Comparison of ENCODE assay signal across 13 cellular contexts in genomic region chr1:5711956-5712645, GRCh38.
A peak's percentile ranks its signal among the peaks of the same experiment; 100 is the strongest.
DNase-seq lines count a peak whose midpoint lies in the region; ATAC-seq and TF ChIP-seq lines count a peak whose summit lies in the region.
"Had no signal": no experiment of that assay in that cellular context is flagged by ENCODE, and none has a peak within 500 bp of the region (broad histone marks: within the 10 kb centered on the region; RNA-seq: fewer than 3 reads in every experiment).

No MANE protein-coding gene starts in this region.

- H3K4me3 ChIP-seq in left ventricle myocardium inferior (no peak overlapping the region), mesenchymal stem cell (ENCODE audit: insufficient read depth in 1 of 2, low read depth in 1 of 2, low read length in 2 of 2) (peak overlapping the region in 1 of 2 experiments; percentile 3)
- H3K4me3 ChIP-seq: GM23338, K562 had no signal

- no peak overlapping the region for H3K23ac ChIP-seq in mesenchymal stem cell (ENCODE audit: low read length in 2 of 2)

- H3K36me3 ChIP-seq in left ventricle myocardium inferior = no peaks in the 10 kb centered on the region
- H3K36me3 ChIP-seq in mesenchymal stem cell (ENCODE audit: control insufficient read depth in 1 of 2, insufficient read depth in 2 of 2, low read depth in 1 of 2, low read length in 2 of 2) = no peaks in the 10 kb centered on the region

- H4K91ac ChIP-seq in mesenchymal stem cell (ENCODE audit: low read length) = no peak overlapping the region

- peaks cover 94% of the 10 kb centered on the region for H3K27me3 ChIP-seq in left ventricle myocardium inferior (ENCODE audit: low read depth)
- no peaks in the 10 kb centered on the region for H3K27me3 ChIP-seq in mesenchymal stem cell (ENCODE audit: control insufficient read depth in 1 of 2, insufficient read depth in 1 of 2, low read length in 2 of 2)

- no peak overlapping the region for H3K4ac ChIP-seq in mesenchymal stem cell (ENCODE audit: low read depth in 1 of 2, low read length in 2 of 2)

- DNase-seq in cardiac septum (ENCODE audit: low spot score) (peak; percentile 63), left ventricle myocardium inferior (no peak), mesenteric fat pad (ENCODE audit: low spot score) (peak; percentile 81), sciatic nerve (ENCODE audit: low spot score) (peak; percentile 51), mesenchymal stem cell (no peak), CD1c-positive myeloid dendritic cell (ENCODE audit: extremely low spot score) (no peak)
- DNase-seq: CD4-positive, alpha-beta T cell; DMS79; H7 had no signal

- no peak overlapping the region for H3K9ac ChIP-seq in mesenchymal stem cell (ENCODE audit: low read length)

- no peak overlapping the region for H3K14ac ChIP-seq in mesenchymal stem cell (ENCODE audit: low read length in 2 of 2)

- ATAC-seq in sciatic nerve = no peak
- no peak for ATAC-seq in HG03442 (IDR thresholded peaks at IDR 0.05; ENCODE audit: unreplicated experiment)
- ATAC-seq: GM23338, K562 had no signal

- no peak overlapping the region for H2BK12ac ChIP-seq in mesenchymal stem cell (ENCODE audit: low read length in 2 of 2)

- H3K27ac ChIP-seq in left ventricle myocardium inferior (replicated peaks) (no peak overlapping the region), mesenchymal stem cell (ENCODE audit: low read length, poor library complexity, severe bottlenecking) (no peak overlapping the region)
- H3K27ac ChIP-seq: 22Rv1 had no signal

- H3K79me1 ChIP-seq in mesenchymal stem cell (replicated peaks; ENCODE audit: low read length, poor library complexity, severe bottlenecking) = no peaks in the 10 kb centered on the region

- H2AFZ ChIP-seq in mesenchymal stem cell (ENCODE audit: low read depth, low read length) = no peak overlapping the region
- H2AFZ ChIP-seq: GM23338 had no signal

- H4K8ac ChIP-seq in mesenchymal stem cell (ENCODE audit: low read length) = no peak overlapping the region

- WGBS in mesenchymal stem cell = 95% methylated on average over 45 of the region's 45 CpGs

- no peak overlapping the region for H2BK15ac ChIP-seq in mesenchymal stem cell (ENCODE audit: low read depth, poor library complexity, severe bottlenecking)

- no peak overlapping the region for H2AK5ac ChIP-seq in mesenchymal stem cell (ENCODE audit: low read length, severe bottlenecking)

- H3K4me1 ChIP-seq in left ventricle myocardium inferior (no peaks in the 10 kb centered on the region), mesenchymal stem cell (ENCODE audit: control insufficient read depth, insufficient read depth, low read depth, low read length) (no peaks in the 10 kb centered on the region)

- no peak overlapping the region for H3K18ac ChIP-seq in mesenchymal stem cell (ENCODE audit: low read depth in 1 of 2, low read length in 2 of 2)

- no peak overlapping the region for H3K4me2 ChIP-seq in mesenchymal stem cell (ENCODE audit: low read length, poor library complexity, severe bottlenecking)
- H3K4me2 ChIP-seq: GM23338 had no signal

- H3K9me3 ChIP-seq in left ventricle myocardium inferior (replicated peaks) (peaks cover 16% of the 10 kb centered on the region), mesenchymal stem cell (ENCODE audit: control insufficient read depth, low read length) (peaks cover 7% of the 10 kb centered on the region)

- no peak overlapping the region for H2BK5ac ChIP-seq in mesenchymal stem cell (ENCODE audit: low read depth, low read length, poor library complexity, severe bottlenecking)

- no peak overlapping the region for H2BK120ac ChIP-seq in mesenchymal stem cell (ENCODE audit: low read depth, low read length)

- intact Hi-C loops in cardiac septum (cut with DNase I) = no loop called here
- intact Hi-C loops in left ventricle myocardium inferior (cut with micrococcal nuclease) = no loop called here
- intact Hi-C loops in sciatic nerve (cut with DNase I) = no loop called here

- TF ChIP-seq CTCF in left ventricle myocardium inferior (IDR thresholded peaks at IDR 0.05; ENCODE audit: borderline replicate concordance) = no peak

Comparison
In these comparisons a context has a peak if more than half of its experiments do, and no peak if none do; other contexts are left out.
1. DNase-seq: peak in cardiac septum (single experiment), mesenteric fat pad (single experiment) and sciatic nerve (single experiment); none in left ventricle myocardium inferior (single experiment), mesenchymal stem cell (single experiment) and CD1c-positive myeloid dendritic cell (single experiment).